In the genomic region with DNA sequence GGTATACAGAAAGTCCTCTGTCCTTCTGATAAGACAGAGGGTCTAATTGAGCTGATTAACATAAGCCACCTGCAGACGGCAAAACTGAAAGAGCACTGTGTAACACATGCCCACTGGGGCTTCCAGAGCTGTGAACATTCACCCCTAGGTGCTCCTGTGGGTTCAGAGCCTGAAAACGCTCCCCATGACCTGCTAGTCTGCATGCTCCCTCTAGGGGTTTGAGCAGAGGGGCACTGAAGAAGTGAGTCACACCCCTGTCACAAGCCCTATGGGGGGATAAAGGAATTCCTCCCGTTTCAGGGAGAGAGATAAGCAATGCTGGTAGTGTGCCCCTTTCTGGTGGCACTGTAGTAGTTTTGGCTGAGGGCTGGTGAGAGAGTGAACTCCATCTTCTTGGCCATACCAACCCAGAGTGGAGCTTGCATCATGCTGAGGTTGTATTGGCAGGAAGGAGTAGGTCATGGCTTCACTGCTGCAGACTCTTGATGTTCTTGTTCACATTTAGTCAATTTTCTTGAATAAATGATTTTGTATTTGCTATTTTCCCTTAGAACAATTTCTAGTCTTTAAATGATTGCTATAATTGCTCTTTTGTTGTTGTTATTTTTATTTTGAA, we compare ENCODE assay signal across 17 cellular contexts.
DNase-seq lines count a peak whose midpoint lies in the region; ATAC-seq and TF ChIP-seq lines count a peak whose summit lies in the region.
"Had no signal": no experiment of that assay in that cellular context is flagged by ENCODE, and none has a peak within 500 bp of the region (broad histone marks: within the 10 kb centered on the region; RNA-seq: fewer than 3 reads in every experiment).

No MANE protein-coding gene starts in this region.

- H3K4me1 ChIP-seq in foreskin keratinocyte: no peaks in the 10 kb centered on the region
- no peaks in the 10 kb centered on the region for H3K4me1 ChIP-seq in upper lobe of left lung
- H3K4me1 ChIP-seq: esophagus muscularis mucosa, lower lobe of right lung had no signal

- DNase-seq in foreskin keratinocyte (no peak), hypothalamus (lab: John Stamatoyannopoulos, UW) (no peak), upper lobe of left lung (no peak), ecto neural progenitor cell (ENCODE audit: low spot score) (no peak)
- DNase-seq: activated CD4-positive, alpha-beta memory T cell treated with anti-CD3 and anti-CD28 coated beads, Interleukin-2, amount 10 ng/mL, durations not matched to agents 7 days and 5 days; EL; glutamatergic neuron; lower lobe of right lung; NCI-H1417 treated with DMSO at 0.1 percent for 48 hours; NCI-H2227 treated with DMSO at 0.1 percent for 48 hours; Right ventricle myocardium superior; substantia nigra had no signal

- no peak for TF ChIP-seq POLR2A in upper lobe of left lung (IDR thresholded peaks at IDR 0.05)

- no peak overlapping the region for H3K27ac ChIP-seq in foreskin keratinocyte
- H3K27ac ChIP-seq in upper lobe of left lung: no peak overlapping the region
- H3K27ac ChIP-seq: esophagus muscularis mucosa, lower lobe of right lung, VCaP had no signal

- TF ChIP-seq EP300 in upper lobe of left lung (IDR thresholded peaks at IDR 0.05): no peak

- H3K4me3 ChIP-seq in upper lobe of left lung: no peak overlapping the region
- H3K4me3 ChIP-seq: esophagus muscularis mucosa, lower lobe of right lung had no signal

- H3K9me3 ChIP-seq in upper lobe of left lung: no peaks in the 10 kb centered on the region
- H3K9me3 ChIP-seq: esophagus muscularis mucosa, lower lobe of right lung had no signal

- 60% methylated on average over 3 of the region's 3 CpGs; no CpG with 5 or more reads in 1 of the 2 donors for WGBS in upper lobe of left lung, 2 donors

- TF ChIP-seq CTCF in GM12873 (IDR thresholded peaks at IDR 0.05; ENCODE audit: insufficient read depth, low read depth, low read length, missing control alignments): peak; percentile 30
- TF ChIP-seq CTCF in foreskin keratinocyte (conservative IDR thresholded peaks at IDR 0.05): no peak
- no peak for TF ChIP-seq CTCF in upper lobe of left lung (IDR thresholded peaks at IDR 0.05)

- ATAC-seq in GM19395 (IDR thresholded peaks at IDR 0.05; ENCODE audit: unreplicated experiment): peak; percentile 60
- peak; percentile 41 for ATAC-seq in HG03565 (IDR thresholded peaks at IDR 0.05; ENCODE audit: unreplicated experiment)
- peak; percentile 54 for ATAC-seq in foreskin keratinocyte
- ATAC-seq in upper lobe of left lung (ENCODE audit: low FRiP score in 2 of 2): no peak
- ATAC-seq: lower lobe of right lung had no signal

- H3K27me3 ChIP-seq in foreskin keratinocyte (no peaks in the 10 kb centered on the region), upper lobe of left lung (no peaks in the 10 kb centered on the region)
- H3K27me3 ChIP-seq: esophagus muscularis mucosa had no signal

- no peaks in the 10 kb centered on the region for H3K36me3 ChIP-seq in upper lobe of left lung
- H3K36me3 ChIP-seq: esophagus muscularis mucosa, lower lobe of right lung had no signal

Comparison
In these comparisons a context has a peak if more than half of its experiments do, and no peak if none do; other contexts are left out.
1. ATAC-seq: peak in GM19395 (single experiment), HG03565 (single experiment) and foreskin keratinocyte (single experiment); none in upper lobe of left lung (0 of 2).